8 cellular contexts compared by ENCODE assay signal in the genomic region with DNA sequence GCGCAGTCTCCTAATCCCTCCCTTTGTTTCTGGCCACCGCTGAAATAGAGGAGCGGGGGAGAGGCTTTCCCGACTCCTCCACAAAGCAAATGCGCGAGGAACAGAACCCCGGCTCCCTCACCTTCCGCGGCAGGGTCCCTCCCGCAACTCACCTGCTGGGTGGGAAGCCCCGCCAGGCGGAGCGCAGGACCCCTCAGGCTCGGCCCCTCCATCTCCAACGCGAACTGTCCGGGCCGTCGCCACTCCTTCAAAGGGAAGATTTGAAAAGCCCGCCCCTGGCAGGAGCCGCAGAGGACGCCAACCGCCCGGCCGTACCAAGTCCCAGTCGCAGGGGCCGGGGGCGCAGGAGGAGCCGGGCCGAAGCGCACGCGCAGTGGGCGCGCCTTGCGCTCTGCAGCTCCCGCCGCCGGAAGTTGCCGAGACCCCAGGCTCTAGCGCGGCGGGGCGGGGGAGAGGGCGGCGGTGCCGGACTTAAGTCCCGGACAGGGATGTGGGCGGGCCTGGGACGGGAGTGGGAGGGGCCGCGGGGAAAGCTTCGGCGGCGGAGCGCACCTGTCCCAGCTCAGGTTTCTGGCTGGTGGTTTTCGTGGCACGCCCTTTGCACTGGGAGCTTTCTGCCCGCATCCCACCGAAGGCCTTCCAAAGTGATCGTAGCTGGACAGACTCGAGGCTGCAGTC. TPM values are rescaled to one million over a fixed set of nuclear protein-coding genes. Genes with fewer than 3 reads are reported as not detected.
DNase-seq lines count a peak whose midpoint lies in the region; ATAC-seq and TF ChIP-seq lines count a peak whose summit lies in the region.

A gene with protein sequence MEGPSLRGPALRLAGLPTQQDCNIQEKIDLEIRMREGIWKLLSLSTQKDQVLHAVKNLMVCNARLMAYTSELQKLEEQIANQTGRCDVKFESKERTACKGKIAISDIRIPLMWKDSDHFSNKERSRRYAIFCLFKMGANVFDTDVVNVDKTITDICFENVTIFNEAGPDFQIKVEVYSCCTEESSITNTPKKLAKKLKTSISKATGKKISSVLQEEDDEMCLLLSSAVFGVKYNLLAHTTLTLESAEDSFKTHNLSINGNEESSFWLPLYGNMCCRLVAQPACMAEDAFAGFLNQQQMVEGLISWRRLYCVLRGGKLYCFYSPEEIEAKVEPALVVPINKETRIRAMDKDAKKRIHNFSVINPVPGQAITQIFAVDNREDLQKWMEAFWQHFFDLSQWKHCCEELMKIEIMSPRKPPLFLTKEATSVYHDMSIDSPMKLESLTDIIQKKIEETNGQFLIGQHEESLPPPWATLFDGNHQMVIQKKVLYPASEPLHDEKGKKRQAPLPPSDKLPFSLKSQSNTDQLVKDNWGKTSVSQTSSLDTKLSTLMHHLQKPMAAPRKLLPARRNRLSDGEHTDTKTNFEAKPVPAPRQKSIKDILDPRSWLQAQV (minus strand): TSS at position 446 of the 678 bp plus-strand sequence. CDS start 234 bp downstream, at position 212.

- peaks cover 41% of the 10 kb centered on the region for H3K27me3 Mint-ChIP-seq in activated CD8-positive, alpha-beta T cell treated with anti-CD3 and anti-CD28 coated beads, Interleukin-2, amount 10 ng/mL, durations not matched to agents 7 days and 5 days (ENCODE audit: low read depth)

- H3K4me3 ChIP-seq in AG04450 (ENCODE audit: low read depth, low read length), result peak within 1 kb of the TSS; percentile 80
- peak within 1 kb of the TSS; percentile 80 for H3K4me3 ChIP-seq in effector memory CD4-positive, alpha-beta T cell (ENCODE audit: insufficient read depth, low read depth, low read length, poor library complexity, severe bottlenecking)

- H3K4me3 Mint-ChIP-seq in activated CD8-positive, alpha-beta T cell treated with anti-CD3 and anti-CD28 coated beads, Interleukin-2, amount 10 ng/mL, durations not matched to agents 7 days and 5 days, result peak within 1 kb of the TSS; percentile 70

- no peak within 1 kb of the TSS for H3K27ac Mint-ChIP-seq in activated CD8-positive, alpha-beta T cell treated with anti-CD3 and anti-CD28 coated beads, Interleukin-2, amount 10 ng/mL, durations not matched to agents 7 days and 5 days

- TF ChIP-seq CTCF in AG04450 (IDR thresholded peaks at IDR 0.05; ENCODE audit: low read depth, low read length), result no peak

- no peaks in the 10 kb centered on the region for H3K9me3 ChIP-seq in AG04450 (ENCODE audit: control insufficient read depth, insufficient read depth, low read length)
- no peaks in the 10 kb centered on the region for H3K9me3 ChIP-seq in effector memory CD4-positive, alpha-beta T cell (ENCODE audit: control insufficient read depth, low read length)

- H3K4me1 Mint-ChIP-seq in activated CD8-positive, alpha-beta T cell treated with anti-CD3 and anti-CD28 coated beads, Interleukin-2, amount 10 ng/mL, durations not matched to agents 7 days and 5 days (ENCODE audit: low read depth), result peaks cover 17% of the 10 kb centered on the region

- no peak within 1 kb of the TSS for H3K27ac ChIP-seq in AG04450 (ENCODE audit: low read depth, low read length)
- peak within 1 kb of the TSS; percentile 18 for H3K27ac ChIP-seq in effector memory CD4-positive, alpha-beta T cell (ENCODE audit: insufficient read depth, low read length, poor library complexity, severe bottlenecking)

- no peaks in the 10 kb centered on the region for H3K36me3 ChIP-seq in effector memory CD4-positive, alpha-beta T cell (ENCODE audit: control insufficient read depth, insufficient read depth, low read length)

- peaks cover 6% of the 10 kb centered on the region for H3K4me1 ChIP-seq in effector memory CD4-positive, alpha-beta T cell (ENCODE audit: control insufficient read depth, insufficient read depth, low read length, poor library complexity, severe bottlenecking)

- POLR2A ChIA-PET in AG04450 (lab: Yijun Ruan, JAX), result interaction anchor here (0.5 kb wide), 1 partner anchor 225 kb away, joined by 3 read pairs; no protein-coding TSS in a partner anchor
- POLR2A ChIA-PET in activated CD8-positive, alpha-beta T cell treated with anti-CD3 and anti-CD28 coated beads, Interleukin-2, amount 10 ng/mL, durations not matched to agents 7 days and 5 days (lab: Charles Lee), result interaction anchor here (0.8 kb wide), 1 partner anchor 366 kb away, joined by 3 read pairs; no protein-coding TSS in a partner anchor

- no peaks in the 10 kb centered on the region for H3K36me3 Mint-ChIP-seq in activated CD8-positive, alpha-beta T cell treated with anti-CD3 and anti-CD28 coated beads, Interleukin-2, amount 10 ng/mL, durations not matched to agents 7 days and 5 days (ENCODE audit: low read depth)

- CTCF ChIA-PET in AG04450 (lab: Charles Lee), result interaction anchor here (0.6 to 1.2 kb wide), 3 partner anchors 169 to 815 kb away, joined by 3 to 4 read pairs (median 3); no protein-coding TSS in a partner anchor
- CTCF ChIA-PET in activated CD8-positive, alpha-beta T cell treated with anti-CD3 and anti-CD28 coated beads, Interleukin-2, amount 10 ng/mL, durations not matched to agents 7 days and 5 days (lab: Charles Lee), result interaction anchor here (1.8 to 2.3 kb wide), 2 partner anchors 169 to 229 kb away, joined by 5 read pairs; no protein-coding TSS in a partner anchor

- no peaks in the 10 kb centered on the region for H3K27me3 ChIP-seq in AG04450 (ENCODE audit: control insufficient read depth, insufficient read depth, low read length)
- no peaks in the 10 kb centered on the region for H3K27me3 ChIP-seq in effector memory CD4-positive, alpha-beta T cell (replicated peaks; ENCODE audit: control insufficient read depth, insufficient read depth, low read length, poor library complexity, severe bottlenecking)

- peak; percentile 54 for DNase-seq in AG04450 (ENCODE audit: low read depth, low spot score)
- peak; percentile 81 for DNase-seq in NCI-H526 treated with DMSO at 0.1 percent for 48 hours (lab: John Stamatoyannopoulos, UW)
- peak; percentile 72 for DNase-seq in activated CD8-positive, alpha-beta T cell treated with anti-CD3 and anti-CD28 coated beads, Interleukin-2, amount 10 ng/mL, durations not matched to agents 7 days and 5 days
- peak; percentile 36 to 68 (median 46) for DNase-seq in effector memory CD4-positive, alpha-beta T cell
- DNase-seq in lung microvascular endothelial cell (ENCODE audit: low read depth in 2 of 2), result peak; percentile 63 to 67
- DNase-seq in stimulated activated CD4-positive, alpha-beta T cell treated with anti-CD3 and anti-CD28 coated beads, TNF-alpha, amount 100 ng/mL, for 1 hour (ENCODE audit: low read depth in 3 of 3, low spot score in 1 of 3), result peak; percentile 15 to 54 (median 17)

- ATAC-seq in GM19025 (IDR thresholded peaks at IDR 0.05; ENCODE audit: low read depth, unreplicated experiment) (peak; percentile 78), HG03342 (IDR thresholded peaks at IDR 0.05; ENCODE audit: unreplicated experiment) (peak; percentile 68)
- peak; percentile 91 for ATAC-seq in activated CD8-positive, alpha-beta T cell treated with anti-CD3 and anti-CD28 coated beads, Interleukin-2, amount 10 ng/mL, durations not matched to agents 7 days and 5 days

- H3K9me3 Mint-ChIP-seq in activated CD8-positive, alpha-beta T cell treated with anti-CD3 and anti-CD28 coated beads, Interleukin-2, amount 10 ng/mL, durations not matched to agents 7 days and 5 days (ENCODE audit: insufficient read depth), result no peaks in the 10 kb centered on the region

RNA-seq across cellular contexts. Expression of the gene that starts here (rescaled TPM):
- polyA plus RNA-seq in AG04450 (2011; rRNA removed), result 1.0 and 1.4 TPM in 2 replicates
- polyA minus RNA-seq in AG04450 (2011; rRNA and poly(A)+ RNA removed), result 1.1 and 1.4 TPM in 2 replicates
- total RNA-seq in activated CD8-positive, alpha-beta T cell treated with anti-CD3 and anti-CD28 coated beads, Interleukin-2, amount 10 ng/mL, durations not matched to agents 7 days and 5 days, result 1 to 10 TPM; 2.2 to 2.6 TPM
- total RNA-seq in lung microvascular endothelial cell, result under 0.01 TPM in 2 replicates

Comparison
In these comparisons a context has a peak if more than half of its experiments do, and no peak if none do; other contexts are left out.
1. Peak in DNase-seq in lung microvascular endothelial cell; RNA of the gene not detected or under 1 TPM.
2. DNase-seq: peak in every context shown above with its lines; median percentile 81 in NCI-H526 treated with DMSO at 0.1 percent for 48 hours; 72 in activated CD8-positive, alpha-beta T cell treated with anti-CD3 and anti-CD28 coated beads, Interleukin-2, amount 10 ng/mL, durations not matched to agents 7 days and 5 days; 65 in lung microvascular endothelial cell; 54 in AG04450; 46 in effector memory CD4-positive, alpha-beta T cell; 17 in stimulated activated CD4-positive, alpha-beta T cell treated with anti-CD3 and anti-CD28 coated beads, TNF-alpha, amount 100 ng/mL, for 1 hour.